8 cellular contexts compared by ENCODE assay signal in the genomic region with DNA sequence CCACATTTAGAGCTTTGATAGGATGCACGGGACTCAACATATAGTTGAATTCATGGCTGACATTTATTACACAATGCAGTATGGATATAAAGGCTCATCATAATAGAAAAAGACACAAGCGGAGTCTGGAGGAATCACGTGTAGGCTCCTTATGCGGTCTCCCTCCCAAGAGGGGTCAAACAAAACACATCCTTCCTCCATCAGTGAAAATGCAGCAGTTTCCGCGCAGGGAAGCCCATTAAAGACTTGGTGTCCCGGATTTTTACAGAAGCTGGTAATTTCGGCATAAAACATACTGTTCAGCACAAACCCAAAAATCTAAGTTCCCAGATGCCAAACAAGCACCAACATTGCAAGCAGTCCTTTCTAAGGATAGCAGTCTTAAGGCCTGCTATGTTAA. TPM values are rescaled to one million over a fixed set of nuclear protein-coding genes. Genes with fewer than 3 reads are reported as not detected.
DNase-seq lines count a peak whose midpoint lies in the region; ATAC-seq, FAIRE-seq and TF ChIP-seq lines count a peak whose summit lies in the region.

No MANE protein-coding gene starts in this region.

- H3K27me3 Mint-ChIP-seq in mesothelial cell of epicardium (ENCODE audit: low read depth), result no peaks in the 10 kb centered on the region

- H3K9ac ChIP-seq in HUES48 (ENCODE audit: low read depth, low read length), result peak overlapping the region; percentile 88
- H3K9ac ChIP-seq in GM12878 (ENCODE audit: control insufficient read depth, insufficient read depth, low read length), result peak overlapping the region; percentile 70

- H3K27ac ChIP-seq in HUES48 (ENCODE audit: low read depth, low read length), result no peak overlapping the region
- peak overlapping the region; percentile 77 for H3K27ac ChIP-seq in GM12878 (ENCODE audit: control insufficient read depth, insufficient read depth)

- SMC1A ChIA-PET in GM12878 (lab: Charles Lee; ENCODE audit: uncharacterized antibody, unreplicated experiment), result interaction anchor here (0.7 to 3.5 kb wide), 4 partner anchors 12 to 90 kb away, joined by 3 to 30 read pairs (median 3); no protein-coding TSS in a partner anchor

- RAD21 ChIA-PET in GM12878 (lab: Charles Lee; ENCODE audit: unreplicated experiment), result interaction anchor here (1.1 to 1.7 kb wide), 4 partner anchors 17 to 88 kb away, joined by 3 to 15 read pairs (median 6); partner anchors contain the start of gene CCNC

- no peak for TF ChIP-seq CTCF in GM12878 (IDR thresholded peaks at IDR 0.05 in 2 of 3, conservative IDR thresholded peaks at IDR 0.05 in 1 of 3; ENCODE audit: control insufficient read depth in 2 of 3, extremely low read depth in 1 of 3, insufficient read depth in 1 of 3, low read depth in 3 of 3, low read length in 3 of 3)
- TF ChIP-seq CTCF in mesothelial cell of epicardium (IDR thresholded peaks at IDR 0.05; ENCODE audit: unreplicated experiment), result no peak

- no peak for TF ChIP-seq POLR2A in GM12878 (IDR thresholded peaks at IDR 0.05; ENCODE audit: low read depth, low read length)

- no peak for ATAC-seq in GM12878
- no peak for ATAC-seq in HG02571 (IDR thresholded peaks at IDR 0.05; ENCODE audit: unreplicated experiment)
- ATAC-seq in GM19395 (IDR thresholded peaks at IDR 0.05; ENCODE audit: unreplicated experiment), result no peak

- peak overlapping the region; percentile 90 for H3K4me3 ChIP-seq in HUES48 (ENCODE audit: low read depth, low read length)
- peak overlapping the region; percentile 76 for H3K4me3 ChIP-seq in GM12878

- in situ Hi-C loops in GM12878 (cut with MboI), result no loop called here

- H2AFZ ChIP-seq in GM12878 (ENCODE audit: control insufficient read depth, low read depth, low read length), result no peak overlapping the region

- H3K9me3 Mint-ChIP-seq in mesothelial cell of epicardium, result no peaks in the 10 kb centered on the region

- peaks cover 38% of the 10 kb centered on the region for H3K79me2 ChIP-seq in GM12878 (ENCODE audit: control insufficient read depth, insufficient read depth, low read length)

- no peak for TF ChIP-seq RAD21 in GM12878 (IDR thresholded peaks at IDR 0.05; ENCODE audit: insufficient read depth, low read depth, low read length)

- peak overlapping the region; percentile 48 for H3K27ac Mint-ChIP-seq in mesothelial cell of epicardium

- peak overlapping the region; percentile 92 for H3K4me3 Mint-ChIP-seq in mesothelial cell of epicardium

- no peaks in the 10 kb centered on the region for H4K20me1 ChIP-seq in GM12878 (ENCODE audit: control insufficient read depth, insufficient read depth)

- DNase-seq in AG20443 (ENCODE audit: low spot score), result peak; percentile 10
- DNase-seq in GM12878 (ENCODE audit: low read depth, low spot score), result no peak
- no peak for DNase-seq in mesothelial cell of epicardium (ENCODE audit: low spot score in 2 of 2, unreplicated experiment in 2 of 2)
- DNase-seq in NCI-H187 treated with DMSO at 0.1 percent for 48 hours (lab: John Stamatoyannopoulos, UW), result no peak
- DNase-seq in dedifferentiated amniotic fluid mesenchymal stem cell (ENCODE audit: extremely low spot score), result no peak

- intact Hi-C loops in GM12878 (cut with micrococcal nuclease; ENCODE audit: unreplicated experiment), result no loop called here

- H3K27me3 ChIP-seq in HUES48 (ENCODE audit: control insufficient read depth, insufficient read depth, low read length), result no peaks in the 10 kb centered on the region
- no peaks in the 10 kb centered on the region for H3K27me3 ChIP-seq in GM12878 (replicated peaks in 1 of 2; ENCODE audit: control insufficient read depth in 2 of 2, insufficient read depth in 2 of 2, low read length in 1 of 2)

- no peaks in the 10 kb centered on the region for H3K36me3 Mint-ChIP-seq in mesothelial cell of epicardium

- FAIRE-seq in GM12878 (lab: Jason Lieb, UNC), result no peak

- CTCF ChIA-PET in GM12878 (lab: Yijun Ruan, JAX), result interaction anchor here (0.8 to 1.7 kb wide), 5 partner anchors 8 to 183 kb away, joined by 3 to 5 read pairs (median 3); partner anchors contain the start of gene CCNC

- peaks cover 17% of the 10 kb centered on the region for H3K4me1 Mint-ChIP-seq in mesothelial cell of epicardium

- WGBS in GM12878 (ENCODE audit: insufficient coverage, insufficient replicate concordance, low lambda C conversion rate, missing lambda C conversion rate), result 94% methylated on average over 8 of the region's 8 CpGs

- POLR2A ChIA-PET in GM12878 (lab: Charles Lee), result interaction anchor here (0.6 to 2.1 kb wide), 8 partner anchors 16 to 54 kb away, joined by 3 to 15 read pairs (median 4); partner anchors contain the start of gene CCNC

- H3K9me3 ChIP-seq in HUES48 (ENCODE audit: control insufficient read depth, insufficient read depth, low read length) (no peaks in the 10 kb centered on the region), GM12878 (replicated peaks; ENCODE audit: control insufficient read depth, insufficient read depth, low read length) (no peaks in the 10 kb centered on the region)

- H3K36me3 ChIP-seq in HUES48 (ENCODE audit: control insufficient read depth, insufficient read depth, low read length) (peaks cover 13% of the 10 kb centered on the region), GM12878 (ENCODE audit: control insufficient read depth in 2 of 2, insufficient read depth in 2 of 2, low read length in 1 of 2) (peaks cover 0 to 3% of the 10 kb centered on the region in 2 experiments; a peak in 1 of 4 replicates)

- no TSS peak for BruUV-seq in GM12878 (replicated peaks; lab: Mats Ljungman, UMichigan)

- TF ChIP-seq EP300 in GM12878 (IDR thresholded peaks at IDR 0.05; ENCODE audit: borderline replicate concordance in 1 of 2, control insufficient read depth in 1 of 2, low read depth in 2 of 2, low read length in 2 of 2), result no peak

- H3K4me1 ChIP-seq in HUES48 (ENCODE audit: control insufficient read depth, insufficient read depth, low read length) (peaks cover 15% of the 10 kb centered on the region), GM12878 (ENCODE audit: control insufficient read depth, insufficient read depth, low read length) (peaks cover 9% of the 10 kb centered on the region; the same call in 1 of the 2 replicates)

- H3K4me2 ChIP-seq in GM12878 (ENCODE audit: control insufficient read depth, insufficient read depth), result peak overlapping the region; percentile 88

TF ChIP-seq in GM12878, 131 proteins besides CTCF, POLR2A, EP300 and RAD21 (continues in another document):
- no peak for TF ChIP-seq NR2F1 (conservative IDR thresholded peaks at IDR 0.05)
- no peak for TF ChIP-seq CHD4 (IDR thresholded peaks at IDR 0.05)
- TF ChIP-seq SUZ12 (IDR thresholded peaks at IDR 0.05; ENCODE audit: unreplicated experiment), result no peak
- no peak for TF ChIP-seq HDAC2 (IDR thresholded peaks at IDR 0.05)
- no peak for TF ChIP-seq BMI1 (IDR thresholded peaks at IDR 0.05; ENCODE audit: borderline replicate concordance)
- TF ChIP-seq, protein P1, sequence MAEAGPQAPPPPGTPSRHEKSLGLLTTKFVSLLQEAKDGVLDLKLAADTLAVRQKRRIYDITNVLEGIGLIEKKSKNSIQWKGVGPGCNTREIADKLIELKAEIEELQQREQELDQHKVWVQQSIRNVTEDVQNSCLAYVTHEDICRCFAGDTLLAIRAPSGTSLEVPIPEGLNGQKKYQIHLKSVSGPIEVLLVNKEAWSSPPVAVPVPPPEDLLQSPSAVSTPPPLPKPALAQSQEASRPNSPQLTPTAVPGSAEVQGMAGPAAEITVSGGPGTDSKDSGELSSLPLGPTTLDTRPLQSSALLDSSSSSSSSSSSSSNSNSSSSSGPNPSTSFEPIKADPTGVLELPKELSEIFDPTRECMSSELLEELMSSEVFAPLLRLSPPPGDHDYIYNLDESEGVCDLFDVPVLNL (IDR thresholded peaks at IDR 0.05; ENCODE audit: low read depth, low read length), result no peak
- no peak for TF ChIP-seq YBX1 (IDR thresholded peaks at IDR 0.05)

RNA-seq across cellular contexts. Expression of gene USP45, which starts 1.1 kb away (rescaled TPM):
- 73.5 and 91.7 TPM in 2 replicates for total RNA-seq in GM12878 (2013; cell fraction: nucleolus; rRNA removed)
- total RNA-seq in GM12878 (2014; rRNA removed), result 12.9 and 16.6 TPM in 2 replicates
- total RNA-seq in GM12878 (2014; rRNA removed; fragmentation: Illumina TruSeq; extraction: Trizol), result 17.2 and 21.6 TPM in 2 replicates
- 11.0 and 12.0 TPM in 2 replicates for total RNA-seq in GM12878 (2021)
- 5.6 TPM for polyA plus RNA-seq in GM12878 (2011; ENCODE audit: low read depth)
- 16.5 and 21.8 TPM in 2 replicates for polyA plus RNA-seq in GM12878 (2011; rRNA removed)
- 7.5 and 8.8 TPM in 2 replicates for polyA plus RNA-seq in GM12878 (2011; cell fraction: cytosol; rRNA removed)
- polyA plus RNA-seq in GM12878 (2011; cell fraction: nucleus; rRNA removed), result 22.5 and 25.4 TPM in 2 replicates
- polyA plus RNA-seq in GM12878 (2012), result 6.3 and 7.6 TPM in 2 replicates
- polyA plus RNA-seq in GM12878 (2014; fragmentation: Illumina TruSeq; extraction: Trizol), result 17.4 and 24.3 TPM in 2 replicates
- 10 to 100 TPM; 13.0 to 14.1 TPM for polyA plus RNA-seq in GM12878 (2014; fragmentation: Nextera tagmentation; extraction: Ambion mirVana)
- polyA plus RNA-seq in GM12878 (2014; rRNA removed), result 9.6 and 10.4 TPM in 2 replicates
- 10 to 100 TPM; 12.3 to 16.0 TPM for polyA plus RNA-seq in GM12878 (2016; fragmentation: Nextera tagmentation; extraction: Ambion mirVana)
- 16.0 and 18.0 TPM in 2 replicates for polyA minus RNA-seq in GM12878 (2011; rRNA and poly(A)+ RNA removed)
- 4.5 and 8.9 TPM in 2 replicates for polyA minus RNA-seq in GM12878 (2011; cell fraction: cytosol; rRNA and poly(A)+ RNA removed)
- 14.4 and 14.9 TPM in 2 replicates for polyA minus RNA-seq in GM12878 (2011; cell fraction: nucleus; rRNA and poly(A)+ RNA removed)
- total RNA-seq in mesothelial cell of epicardium, result 14.0 to 17.1 TPM (median 17.0 TPM) in 3 replicates

RNA-seq across cellular contexts. Expression of gene CCNC, which starts 54.4 kb away (rescaled TPM):
- 70.9 and 102 TPM in 2 replicates for total RNA-seq in GM12878 (2013; cell fraction: nucleolus; rRNA removed)
- total RNA-seq in GM12878 (2014; rRNA removed) (85.1 and 104 TPM in 2 replicates), GM12878 (2014; rRNA removed; fragmentation: Illumina TruSeq; extraction: Trizol) (105 and 111 TPM in 2 replicates), GM12878 (2021) (64.9 and 68.5 TPM in 2 replicates), mesothelial cell of epicardium (51.9 to 55.5 TPM (median 54.3 TPM) in 3 replicates)
- polyA plus RNA-seq in GM12878 (2011; ENCODE audit: low read depth), result 26.4 TPM
- polyA plus RNA-seq in GM12878 (2011; rRNA removed) (99.7 and 145 TPM in 2 replicates), GM12878 (2014; fragmentation: Illumina TruSeq; extraction: Trizol) (99.1 and 114 TPM in 2 replicates), GM12878 (2014; fragmentation: Nextera tagmentation; extraction: Ambion mirVana) (100 to 1,000 TPM in 1 of 2 experiments, 10 to 100 TPM in 1; 82.3 to 168 TPM), GM12878 (2014; rRNA removed) (50.3 and 68.5 TPM in 2 replicates), GM12878 (2016; fragmentation: Nextera tagmentation; extraction: Ambion mirVana) (100 to 1,000 TPM; 135 to 146 TPM)
- polyA plus RNA-seq in GM12878 (2011; cell fraction: cytosol; rRNA removed), result 30.6 and 38.7 TPM in 2 replicates
- polyA plus RNA-seq in GM12878 (2011; cell fraction: nucleus; rRNA removed), result 47.7 and 68.5 TPM in 2 replicates
- polyA plus RNA-seq in GM12878 (2012), result 49.9 and 55.5 TPM in 2 replicates
- 56.4 and 124 TPM in 2 replicates for polyA minus RNA-seq in GM12878 (2011; rRNA and poly(A)+ RNA removed)
- polyA minus RNA-seq in GM12878 (2011; cell fraction: cytosol; rRNA and poly(A)+ RNA removed), result 25.5 and 32.1 TPM in 2 replicates
- 22.5 and 30.3 TPM in 2 replicates for polyA minus RNA-seq in GM12878 (2011; cell fraction: nucleus; rRNA and poly(A)+ RNA removed)
